17 cellular contexts compared by ENCODE assay signal in the genomic region with DNA sequence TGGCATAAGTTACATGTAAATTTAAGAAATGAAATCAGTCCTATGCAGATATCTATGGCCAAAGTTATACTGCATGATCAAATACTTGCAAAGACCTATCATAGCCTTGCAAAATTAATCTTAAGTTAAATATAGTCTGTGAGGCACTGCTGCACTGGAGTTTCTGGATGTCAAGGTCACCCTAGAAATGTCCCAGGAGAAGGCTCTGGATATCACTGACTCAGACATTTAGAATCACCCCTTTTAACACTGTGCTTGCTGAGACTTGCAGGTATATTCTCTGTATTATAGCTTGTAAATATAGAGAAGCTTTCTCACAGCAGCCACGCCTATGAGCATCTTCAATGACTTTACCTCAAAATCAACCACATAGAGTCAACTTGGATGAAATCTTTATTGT. TPM values are rescaled to one million over a fixed set of nuclear protein-coding genes. Genes with fewer than 3 reads are reported as not detected.
A peak's percentile ranks its signal among the peaks of the same experiment; 100 is the strongest.
DNase-seq lines count a peak whose midpoint lies in the region; ATAC-seq and TF ChIP-seq lines count a peak whose summit lies in the region.
"Had no signal": no experiment of that assay in that cellular context is flagged by ENCODE, and none has a peak within 500 bp of the region (broad histone marks: within the 10 kb centered on the region; RNA-seq: fewer than 3 reads in every experiment).

No MANE protein-coding gene starts in this region.

- ATAC-seq in heart left ventricle, result peak; percentile 60 to 90 (median 80)
- ATAC-seq in psoas muscle, result peak in 3 of 4 donors; percentile 67 to 86 (median 73)
- ATAC-seq: HCT116 had no signal

- 84 to 97% (median 95%) methylated on average over 1 of the region's 1 CpG for WGBS in adrenal gland, 4 donors
- 80 to 100% (median 94%) methylated on average over 1 of the region's 1 CpG for WGBS in heart left ventricle, 4 donors
- WGBS in psoas muscle, 3 donors, result 92 to 100% (median 95%) methylated on average over 1 of the region's 1 CpG

- H3K9me3 ChIP-seq in adrenal gland (replicated peaks in 1 of 3), result no peaks in the 10 kb centered on the region
- peaks cover 0 to 9% (median 0%) of the 10 kb centered on the region in 12 donors for H3K9me3 ChIP-seq in heart left ventricle
- peaks cover 2% of the 10 kb centered on the region for H3K9me3 ChIP-seq in psoas muscle
- peaks cover 0 to 2% (median 0%) of the 10 kb centered on the region in 3 donors for H3K9me3 ChIP-seq in tibial artery
- H3K9me3 ChIP-seq: BE2C had no signal

- TF ChIP-seq CTCF in adrenal gland (IDR thresholded peaks at IDR 0.05) (no peak), heart left ventricle (IDR thresholded peaks at IDR 0.05) (no peak), psoas muscle (IDR thresholded peaks at IDR 0.05) (no peak), tibial artery (IDR thresholded peaks at IDR 0.05) (no peak)

- TF ChIP-seq POLR2A in adrenal gland (IDR thresholded peaks at IDR 0.05), result no peak
- TF ChIP-seq POLR2A in heart left ventricle (IDR thresholded peaks at IDR 0.05), result no peak

- H3K4me1 ChIP-seq in adrenal gland (replicated peaks in 1 of 2) (peaks cover 0 to 27% of the 10 kb centered on the region in 2 donors), heart left ventricle (peaks cover 0 to 21% (median 0%) of the 10 kb centered on the region in 12 donors), psoas muscle (no peaks in the 10 kb centered on the region), tibial artery (no peaks in the 10 kb centered on the region)
- H3K4me1 ChIP-seq: BE2C had no signal

- no peaks in the 10 kb centered on the region for H3K27me3 ChIP-seq in adrenal gland
- H3K27me3 ChIP-seq in heart left ventricle, result no peaks in the 10 kb centered on the region
- no peaks in the 10 kb centered on the region for H3K27me3 ChIP-seq in psoas muscle (ENCODE audit: insufficient read depth in 3 of 3, low read length in 2 of 3)
- no peaks in the 10 kb centered on the region for H3K27me3 ChIP-seq in tibial artery
- H3K27me3 ChIP-seq: BE2C had no signal

- H3K27ac ChIP-seq in adrenal gland, result no peak overlapping the region
- peak overlapping the region in 5 of 12 donors; percentile 44 to 65 (median 51) for H3K27ac ChIP-seq in heart left ventricle
- no peak overlapping the region for H3K27ac ChIP-seq in psoas muscle
- no peak overlapping the region for H3K27ac ChIP-seq in tibial artery

- intact Hi-C loops in adrenal gland (cut with DNase I), result no loop called here
- intact Hi-C loops in heart left ventricle (cut with DNase I), result loop anchor here in 1 of 10 donors (5.0 kb wide), 1 partner anchor 199 kb away; no protein-coding TSS in a partner anchor
- intact Hi-C loops in psoas muscle (cut with DNase I), result no loop called here
- intact Hi-C loops in tibial artery (cut with DNase I; ENCODE audit: low total_unique reads), result loop anchor here (5.0 kb wide), 1 partner anchor 156 kb away; no protein-coding TSS in a partner anchor

- H3K36me3 ChIP-seq in adrenal gland (replicated peaks in 1 of 2) (no peaks in the 10 kb centered on the region), heart left ventricle (no peaks in the 10 kb centered on the region), psoas muscle (ENCODE audit: insufficient read depth in 1 of 2, low read depth in 1 of 2) (no peaks in the 10 kb centered on the region), tibial artery (no peaks in the 10 kb centered on the region)
- H3K36me3 ChIP-seq: BE2C had no signal

- H3K4me3 ChIP-seq in adrenal gland (no peak overlapping the region), heart left ventricle (no peak overlapping the region), psoas muscle (no peak overlapping the region), tibial artery (no peak overlapping the region)

- DNase-seq in NCI-H69 (lab: John Stamatoyannopoulos, UW) (peak; percentile 26), adrenal gland (peak in 4 of 7 donors; percentile 20 to 36 (median 29)), heart left ventricle (peak in 1 of 5 donors; percentile 30), psoas muscle (no peak), NOMO-1 (lab: John Stamatoyannopoulos, UW; ENCODE audit: unreplicated experiment in 2 of 2) (no peak), tibial artery (no peak), CD1c-positive myeloid dendritic cell (ENCODE audit: extremely low spot score) (no peak)
- DNase-seq: BE2C; CD4-positive, CD25-positive, alpha-beta regulatory T cell; COR-L47; DMS79; GOT3; Karpas-422; NCI-H1417; NCI-H1694 treated with DMSO at 0.1 percent for 48 hours; NCI-H2081 treated with DMSO at 0.1 percent for 48 hours had no signal

RNA-seq across cellular contexts. Expression of a gene that starts 51.5 kb away (rescaled TPM):
- 10 to 100 TPM in 7 of 8 donors, 1 to 10 TPM in 1; 7.9 to 54.7 (median 24.1) TPM for total RNA-seq in adrenal gland
- polyA plus RNA-seq in adrenal gland, result 10 to 100 TPM; 15.6 to 25.9 (median 19.7) TPM
- 1 to 10 TPM; 4.4 to 7.8 (median 5.3) TPM for total RNA-seq in heart left ventricle
- polyA plus RNA-seq in heart left ventricle, result 1 to 10 TPM; 4.1 to 5.8 TPM
- total RNA-seq in psoas muscle, result 1 to 10 TPM; 2.7 to 3.6 (median 2.9) TPM
- polyA plus RNA-seq in psoas muscle, result 1 to 10 TPM; 1.9 to 3.8 (median 2.4) TPM

Comparison
In these comparisons a context has a peak if more than half of its experiments do, and no peak if none do; other contexts are left out.
1. DNase-seq: peak in NCI-H69 (single experiment) and adrenal gland (4 of 7); none in psoas muscle (0 of 2), NOMO-1 (0 of 2), tibial artery (0 of 2) and CD1c-positive myeloid dendritic cell (single experiment).